ENCODE assay signal across 8 cellular contexts in genomic region chr1:234214129-234214910, GRCh38.
DNase-seq lines count a peak whose midpoint lies in the region; ATAC-seq and TF ChIP-seq lines count a peak whose summit lies in the region.

No MANE protein-coding gene starts in this region.

- H3K9me3 ChIP-seq in A673 (ENCODE audit: low read depth, low read length, poor library complexity, severe bottlenecking) (peaks cover 4% of the 10 kb centered on the region), parathyroid adenoma (ENCODE audit: control insufficient read depth, low read length) (no peaks in the 10 kb centered on the region)

- H3K27ac ChIP-seq in A673 (ENCODE audit: low read depth, low read length, poor library complexity, severe bottlenecking), result peak overlapping the region; percentile 66
- H3K27ac ChIP-seq in parathyroid adenoma, result peak overlapping the region; percentile 52

- H3K4me2 ChIP-seq in parathyroid adenoma (ENCODE audit: low read length), result peak overlapping the region; percentile 86

- TF ChIP-seq CTCF in A673 (conservative IDR thresholded peaks at IDR 0.05; ENCODE audit: low read depth, low read length) (no peak), parathyroid adenoma (IDR thresholded peaks at IDR 0.05) (no peak)

- no TSS peak for BruUV-seq in A673 (replicated peaks; lab: Mats Ljungman, UMichigan)

- peak overlapping the region in 3 of 4 donors; percentile 45 to 74 (median 63) for H3K4me3 Mint-ChIP-seq in IgD-negative memory B cell
- H3K4me3 Mint-ChIP-seq in activated T-cell treated with anti-CD3 and anti-CD28 coated beads, Interleukin-2, amount 50 U/mL, for 24 hours, result peak overlapping the region; percentile 64

- H3K4me1 Mint-ChIP-seq in IgD-negative memory B cell, result peaks cover 0 to 7% (median 3%) of the 10 kb centered on the region in 3 donors
- peaks cover 11% of the 10 kb centered on the region for H3K4me1 Mint-ChIP-seq in activated T-cell treated with anti-CD3 and anti-CD28 coated beads, Interleukin-2, amount 50 U/mL, for 24 hours (ENCODE audit: low read depth)

- H3K79me2 ChIP-seq in parathyroid adenoma, result no peaks in the 10 kb centered on the region

- peak; percentile 45 for ATAC-seq in GM19035 (IDR thresholded peaks at IDR 0.05; ENCODE audit: unreplicated experiment)
- no peak for ATAC-seq in GM18520 (IDR thresholded peaks at IDR 0.05; ENCODE audit: unreplicated experiment)

- H3K27ac Mint-ChIP-seq in IgD-negative memory B cell, result no peak overlapping the region
- H3K27ac Mint-ChIP-seq in activated T-cell treated with anti-CD3 and anti-CD28 coated beads, Interleukin-2, amount 50 U/mL, for 24 hours, result no peak overlapping the region

- H3K27me3 ChIP-seq in A673 (replicated peaks; ENCODE audit: insufficient read depth, low read depth, low read length, poor library complexity) (no peaks in the 10 kb centered on the region), parathyroid adenoma (ENCODE audit: control insufficient read depth, insufficient read depth, low read length) (no peaks in the 10 kb centered on the region)

- peak overlapping the region; percentile 83 for H3K4me3 ChIP-seq in A673 (ENCODE audit: low read depth, low read length, poor library complexity, severe bottlenecking)
- H3K4me3 ChIP-seq in parathyroid adenoma (ENCODE audit: low read depth, low read length), result peak overlapping the region; percentile 56

- H3K9me3 Mint-ChIP-seq in IgD-negative memory B cell, result peaks cover 1 to 10% (median 4%) of the 10 kb centered on the region in 3 donors
- peaks cover 2% of the 10 kb centered on the region for H3K9me3 Mint-ChIP-seq in activated T-cell treated with anti-CD3 and anti-CD28 coated beads, Interleukin-2, amount 50 U/mL, for 24 hours

- intact Hi-C loops in A673 (cut with micrococcal nuclease; ENCODE audit: unreplicated experiment), result no loop called here
- intact Hi-C loops in head of caudate nucleus (cut with DNase I), result no loop called here

- H3K9ac ChIP-seq in parathyroid adenoma, result no peak overlapping the region

- H3K36me3 ChIP-seq in A673 (ENCODE audit: insufficient read depth, low read length, poor library complexity, severe bottlenecking) (peaks cover 7% of the 10 kb centered on the region), parathyroid adenoma (ENCODE audit: control insufficient read depth, insufficient read depth, low read length) (no peaks in the 10 kb centered on the region)

- peaks cover 3% of the 10 kb centered on the region for H3K36me3 Mint-ChIP-seq in IgD-negative memory B cell
- no peaks in the 10 kb centered on the region for H3K36me3 Mint-ChIP-seq in activated T-cell treated with anti-CD3 and anti-CD28 coated beads, Interleukin-2, amount 50 U/mL, for 24 hours (ENCODE audit: low read depth)

- peaks cover 40% of the 10 kb centered on the region for H3K4me1 ChIP-seq in A673 (ENCODE audit: insufficient read depth, low read length, poor library complexity, severe bottlenecking)
- peaks cover 3% of the 10 kb centered on the region for H3K4me1 ChIP-seq in parathyroid adenoma

- CTCF ChIA-PET in A673 (lab: Charles Lee), result interaction anchor here (1.0 to 2.1 kb wide), 2 partner anchors 95 kb away, joined by 3 to 28 read pairs; no protein-coding TSS in a partner anchor

- peak overlapping the region; percentile 74 for H2AFZ ChIP-seq in parathyroid adenoma

- H3K27me3 Mint-ChIP-seq in IgD-negative memory B cell, result peaks cover 38% of the 10 kb centered on the region
- peaks cover 67% of the 10 kb centered on the region for H3K27me3 Mint-ChIP-seq in activated T-cell treated with anti-CD3 and anti-CD28 coated beads, Interleukin-2, amount 50 U/mL, for 24 hours

- peak; percentile 58 for DNase-seq in A673 (ENCODE audit: low spot score)
- DNase-seq in activated T-cell treated with anti-CD3 and anti-CD28 coated beads, Interleukin-2, amount 50 U/mL, for 24 hours, result peak; percentile 52
- peak; percentile 47 to 93 (median 77) for DNase-seq in head of caudate nucleus
- DNase-seq in NCI-H187 (lab: John Stamatoyannopoulos, UW), result no peak

- POLR2A ChIA-PET in A673 (lab: Charles Lee; ENCODE audit: low non-redundant PET), result no interaction called here

Comparison
In these comparisons a context has a peak if more than half of its experiments do, and no peak if none do; other contexts are left out.
1. DNase-seq: peak in A673 (single experiment), activated T-cell treated with anti-CD3 and anti-CD28 coated beads, Interleukin-2, amount 50 U/mL, for 24 hours (single experiment) and head of caudate nucleus (42 of 42); none in NCI-H187 (0 of 2).